Comparison of ENCODE assay signal across 26 cellular contexts in genomic region chr2:60000681-60001080, GRCh38.
"Had no signal": no experiment of that assay in that cellular context is flagged by ENCODE, and none has a peak within 500 bp of the region (broad histone marks: within the 10 kb centered on the region; RNA-seq: fewer than 3 reads in every experiment).

No MANE protein-coding gene starts in this region.

- H3K4me3 ChIP-seq: left ventricle myocardium inferior, lung, mucosa of descending colon, ovary, spleen, suprapubic skin, thoracic aorta, tibial artery, upper lobe of left lung, vagina had no signal

- H3K36me3 Mint-ChIP-seq: immature natural killer cell; memory B cell; naive thymus-derived CD4-positive, alpha-beta T cell; natural killer cell treated with Interleukin-12 subunit alpha and Interleukin-12 subunit beta and Interleukin-15 and Interleukin-18, amount 100 ng/mL, for 72 hours; stimulated activated effector memory CD8-positive, alpha-beta T cell treated with anti-CD3 and anti-CD28 coated beads, Interleukin-12 subunit alpha, Interleukin-12 subunit beta, amount 100 ng/mL, for 72 hours had no signal

- H3K4me3 Mint-ChIP-seq: immature natural killer cell; memory B cell; naive thymus-derived CD4-positive, alpha-beta T cell; natural killer cell treated with Interleukin-12 subunit alpha and Interleukin-12 subunit beta and Interleukin-15 and Interleukin-18, amount 100 ng/mL, for 72 hours; stimulated activated effector memory CD8-positive, alpha-beta T cell treated with anti-CD3 and anti-CD28 coated beads, Interleukin-12 subunit alpha, Interleukin-12 subunit beta, amount 100 ng/mL, for 72 hours; stimulated activated naive CD8-positive, alpha-beta T cell treated with anti-CD3 and anti-CD28 coated beads, Interleukin-15, Interleukin-2, amounts not matched to agents 100 ng/mL and 50 ng/mL, for 24 hours had no signal

- H3K27me3 Mint-ChIP-seq: memory B cell; naive thymus-derived CD4-positive, alpha-beta T cell; progenitor cell of endocrine pancreas; stimulated activated naive CD8-positive, alpha-beta T cell treated with anti-CD3 and anti-CD28 coated beads, Interleukin-15, Interleukin-2, amounts not matched to agents 100 ng/mL and 50 ng/mL, for 24 hours had no signal

- ATAC-seq: mucosa of descending colon; naive thymus-derived CD4-positive, alpha-beta T cell; natural killer cell treated with Interleukin-12 subunit alpha and Interleukin-12 subunit beta and Interleukin-15 and Interleukin-18, amount 100 ng/mL, for 72 hours; right cardiac atrium; sciatic nerve; stimulated activated effector memory CD8-positive, alpha-beta T cell treated with anti-CD3 and anti-CD28 coated beads, Interleukin-12 subunit alpha, Interleukin-12 subunit beta, amount 100 ng/mL, for 72 hours had no signal

- H3K4me1 Mint-ChIP-seq: immature natural killer cell; naive thymus-derived CD4-positive, alpha-beta T cell; stimulated activated effector memory CD8-positive, alpha-beta T cell treated with anti-CD3 and anti-CD28 coated beads, Interleukin-12 subunit alpha, Interleukin-12 subunit beta, amount 100 ng/mL, for 72 hours had no signal

- DNase-seq: hippocampal formation; immature natural killer cell; kidney; left ventricle myocardium inferior; midbrain; mucosa of descending colon; naive thymus-derived CD4-positive, alpha-beta T cell; ovary; retina; right cardiac atrium; small intestine; spleen; stimulated activated CD4-positive, alpha-beta T cell treated with anti-CD3 and anti-CD28 coated beads, Interleukin-4, amount 100 ng/mL, for 24 hours; stimulated activated naive CD4-positive, alpha-beta T cell; tibial artery; upper lobe of left lung had no signal

- H3K27ac Mint-ChIP-seq: immature natural killer cell; memory B cell; naive thymus-derived CD4-positive, alpha-beta T cell; natural killer cell treated with Interleukin-12 subunit alpha and Interleukin-12 subunit beta and Interleukin-15 and Interleukin-18, amount 100 ng/mL, for 72 hours; progenitor cell of endocrine pancreas; stimulated activated effector memory CD8-positive, alpha-beta T cell treated with anti-CD3 and anti-CD28 coated beads, Interleukin-12 subunit alpha, Interleukin-12 subunit beta, amount 100 ng/mL, for 72 hours; stimulated activated naive CD8-positive, alpha-beta T cell treated with anti-CD3 and anti-CD28 coated beads, Interleukin-15, Interleukin-2, amounts not matched to agents 100 ng/mL and 50 ng/mL, for 24 hours had no signal

- H3K9me3 Mint-ChIP-seq: memory B cell; naive thymus-derived CD4-positive, alpha-beta T cell; natural killer cell treated with Interleukin-12 subunit alpha and Interleukin-12 subunit beta and Interleukin-15 and Interleukin-18, amount 100 ng/mL, for 72 hours; stimulated activated effector memory CD8-positive, alpha-beta T cell treated with anti-CD3 and anti-CD28 coated beads, Interleukin-12 subunit alpha, Interleukin-12 subunit beta, amount 100 ng/mL, for 72 hours; stimulated activated naive CD8-positive, alpha-beta T cell treated with anti-CD3 and anti-CD28 coated beads, Interleukin-15, Interleukin-2, amounts not matched to agents 100 ng/mL and 50 ng/mL, for 24 hours had no signal
